In the genomic region with DNA sequence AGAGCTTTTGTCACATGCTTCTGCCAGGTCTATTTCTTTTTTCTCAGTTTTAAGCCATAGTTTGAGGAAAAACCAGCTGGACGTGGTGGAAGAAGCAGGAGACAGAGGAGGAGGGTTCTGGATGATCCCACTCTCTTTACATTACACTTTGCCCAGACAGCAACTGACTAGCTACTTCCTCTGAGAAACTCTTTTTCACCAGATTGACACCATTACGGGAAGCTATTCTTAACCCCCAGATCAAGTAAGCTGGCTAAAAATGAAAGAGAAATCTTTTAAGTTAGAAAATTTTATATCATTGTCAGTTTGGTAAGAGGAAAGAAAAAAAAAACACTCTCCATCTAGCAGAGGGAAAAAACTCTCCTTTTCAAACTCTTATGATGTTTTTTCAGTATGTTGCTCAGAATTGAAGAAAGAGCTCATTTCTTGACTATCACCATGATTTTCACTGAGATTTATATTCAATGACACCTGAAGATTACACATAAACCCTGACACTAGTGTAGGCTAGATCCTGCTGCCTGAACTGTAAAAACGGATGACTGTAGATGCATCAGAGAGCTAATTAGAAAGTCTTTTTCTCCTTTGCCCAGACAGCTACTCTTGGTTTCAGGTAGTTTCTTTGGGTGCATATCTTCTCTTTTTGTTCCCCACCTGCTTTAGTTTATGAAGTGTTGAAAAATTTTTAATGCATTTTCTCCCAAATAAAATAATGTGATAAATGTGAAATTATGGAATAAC, we compare ENCODE assay signal across 17 cellular contexts.
DNase-seq lines count a peak whose midpoint lies in the region; ATAC-seq and TF ChIP-seq lines count a peak whose summit lies in the region.
"Had no signal": no experiment of that assay in that cellular context is flagged by ENCODE, and none has a peak within 500 bp of the region (broad histone marks: within the 10 kb centered on the region; RNA-seq: fewer than 3 reads in every experiment).

No MANE protein-coding gene starts in this region.

- no peaks in the 10 kb centered on the region; the same call in 1 of the 2 replicates for H3K9me3 ChIP-seq in SJCRH30 (replicated peaks)
- H3K9me3 ChIP-seq: gastrocnemius medialis, MG63, prostate gland, stomach had no signal

- H3K27ac ChIP-seq in SJCRH30 = peak overlapping the region; percentile 81; the same call in 1 of the 2 replicates
- H3K27ac ChIP-seq: gastrocnemius medialis, prostate gland, stomach had no signal

- no peak for TF ChIP-seq POLR2A in GM18505 (IDR thresholded peaks at IDR 0.05; ENCODE audit: borderline replicate concordance, extremely low read depth, insufficient read depth, insufficient read length)

- peaks cover 22% of the 10 kb centered on the region for H3K4me1 ChIP-seq in SJCRH30
- H3K4me1 ChIP-seq: gastrocnemius medialis, prostate gland, stomach had no signal

- H3K27me3 ChIP-seq in SJCRH30 = no peaks in the 10 kb centered on the region
- H3K27me3 ChIP-seq: gastrocnemius medialis, MG63, stomach had no signal

- ATAC-seq in GM18505 (IDR thresholded peaks at IDR 0.05; ENCODE audit: unreplicated experiment) (peak; percentile 58), GM21619 (IDR thresholded peaks at IDR 0.05; ENCODE audit: unreplicated experiment) (peak; percentile 52), HG03196 (IDR thresholded peaks at IDR 0.05; ENCODE audit: unreplicated experiment) (peak; percentile 58), GM19463 (IDR thresholded peaks at IDR 0.05; ENCODE audit: unreplicated experiment) (no peak), HG03025 (IDR thresholded peaks at IDR 0.05; ENCODE audit: low FRiP score, unreplicated experiment) (no peak)
- ATAC-seq: gastrocnemius medialis, WTC11 had no signal

- DNase-seq in SJCRH30 (no peak), mucosa of gallbladder (ENCODE audit: low spot score) (no peak), DMS153 treated with DMSO at 0.1 percent for 48 hours (lab: John Stamatoyannopoulos, UW; ENCODE audit: unreplicated experiment) (no peak)
- DNase-seq: amniotic stem cell; gastrocnemius medialis; MG63; naive B cell; NCI-H2029; stimulated activated CD4-positive, alpha-beta T cell treated with anti-CD3 and anti-CD28 coated beads, Interleukin-12 subunit alpha, Interleukin-12 subunit beta, amount 100 ng/mL, for 4 hours; stomach had no signal

- no peaks in the 10 kb centered on the region for H3K36me3 ChIP-seq in SJCRH30
- H3K36me3 ChIP-seq: gastrocnemius medialis, MG63, prostate gland, stomach had no signal

- no peak overlapping the region for H3K4me3 ChIP-seq in SJCRH30
- H3K4me3 ChIP-seq: gastrocnemius medialis, MG63, prostate gland, stomach had no signal

Comparison
In these comparisons a context has a peak if more than half of its experiments do, and no peak if none do; other contexts are left out.
1. ATAC-seq: peak in GM18505 (single experiment), GM21619 (single experiment) and HG03196 (single experiment); none in GM19463 (single experiment) and HG03025 (single experiment).